ENCODE assay signal across 16 cellular contexts in the genomic region with DNA sequence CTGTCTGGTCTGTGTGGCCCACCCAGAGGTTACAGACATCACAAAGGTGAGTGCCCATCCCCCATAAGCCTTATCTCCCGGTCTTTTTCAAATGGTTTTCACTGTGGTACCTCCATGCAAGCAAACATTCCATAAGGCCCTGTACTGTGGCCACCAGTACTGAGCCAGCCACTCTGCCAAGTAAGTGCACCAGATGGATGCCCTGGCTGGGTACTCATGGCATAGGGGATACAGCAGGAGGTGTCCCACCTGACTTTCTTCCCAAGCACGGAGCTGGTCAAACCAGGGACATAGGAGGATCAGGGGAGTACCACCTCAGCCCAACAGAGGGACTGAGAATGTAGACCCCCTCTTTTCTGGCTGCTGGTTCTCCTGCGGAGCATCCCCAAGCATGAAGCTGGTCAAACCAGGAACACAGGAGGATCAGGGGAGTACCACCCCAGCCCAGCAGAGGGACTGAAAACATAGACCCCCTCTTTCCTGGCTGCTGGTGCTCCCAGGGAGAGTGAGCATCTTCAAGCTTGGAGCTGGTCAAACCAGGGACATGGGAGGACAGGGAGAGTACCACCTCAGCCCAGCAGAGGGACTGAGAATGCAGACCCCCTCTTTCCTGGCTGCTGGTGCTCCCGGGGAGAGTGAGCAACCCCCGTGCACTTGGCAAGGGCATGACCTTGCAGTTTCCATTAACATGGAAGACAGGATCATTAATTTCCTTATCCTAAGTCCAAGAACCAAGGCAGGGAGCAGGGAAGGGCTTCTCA.
"Had no signal": no experiment of that assay in that cellular context is flagged by ENCODE, and none has a peak within 500 bp of the region (broad histone marks: within the 10 kb centered on the region; RNA-seq: fewer than 3 reads in every experiment).

No MANE protein-coding gene starts in this region.

- ATAC-seq: activated CD8-positive, alpha-beta memory T cell treated with anti-CD3 and anti-CD28 coated beads, Interleukin-2, amount 10 ng/mL, durations not matched to agents 7 days and 5 days; naive thymus-derived CD4-positive, alpha-beta T cell; stimulated activated naive B cell treated with anti-CD40 and anti-IgM and Interleukin-4, amounts not matched to agents 10 μg/mL and 1 μg/mL and 100 μg/mL, for 72 hours; T-helper 17 cell had no signal

- H3K27me3 Mint-ChIP-seq: activated CD4-positive, alpha-beta memory T cell treated with anti-CD3 and anti-CD28 coated beads, Interleukin-2, amount 10 ng/mL, durations not matched to agents 7 days and 5 days had no signal

- DNase-seq: activated CD4-positive, alpha-beta memory T cell treated with anti-CD3 and anti-CD28 coated beads, Interleukin-2, amount 10 ng/mL, durations not matched to agents 7 days and 5 days; activated CD4-positive, alpha-beta T cell treated with anti-CD3 and anti-CD28 coated beads for 48 hours; activated CD4-positive, CD25-positive, alpha-beta regulatory T cell; activated CD8-positive, alpha-beta memory T cell treated with anti-CD3 and anti-CD28 coated beads, Interleukin-2, amount 10 ng/mL, durations not matched to agents 7 days and 5 days; activated naive CD8-positive, alpha-beta T cell treated with anti-CD3 and anti-CD28 coated beads, Interleukin-2, amount 10 ng/mL, durations not matched to agents 7 days and 5 days; amygdala; erythroblast; foreskin melanocyte; head of caudate nucleus; left ventricle myocardium inferior; naive thymus-derived CD4-positive, alpha-beta T cell; retina; stimulated activated naive B cell treated with anti-CD40 and anti-IgM and Interleukin-4, amounts not matched to agents 10 μg/mL and 1 μg/mL and 100 μg/mL, for 72 hours; T-helper 17 cell had no signal

- H3K27ac ChIP-seq: cardiac muscle cell, left ventricle myocardium inferior, thoracic aorta had no signal

- H3K9me3 Mint-ChIP-seq: activated CD4-positive, alpha-beta memory T cell treated with anti-CD3 and anti-CD28 coated beads, Interleukin-2, amount 10 ng/mL, durations not matched to agents 7 days and 5 days; activated naive CD8-positive, alpha-beta T cell treated with anti-CD3 and anti-CD28 coated beads, Interleukin-2, amount 10 ng/mL, durations not matched to agents 7 days and 5 days; stimulated activated naive B cell treated with anti-CD40 and anti-IgM and Interleukin-4, amounts not matched to agents 10 μg/mL and 1 μg/mL and 100 μg/mL, for 72 hours had no signal

- H3K36me3 Mint-ChIP-seq: activated CD8-positive, alpha-beta memory T cell treated with anti-CD3 and anti-CD28 coated beads, Interleukin-2, amount 10 ng/mL, durations not matched to agents 7 days and 5 days; activated naive CD8-positive, alpha-beta T cell treated with anti-CD3 and anti-CD28 coated beads, Interleukin-2, amount 10 ng/mL, durations not matched to agents 7 days and 5 days; naive thymus-derived CD4-positive, alpha-beta T cell; stimulated activated naive B cell treated with anti-CD40 and anti-IgM and Interleukin-4, amounts not matched to agents 10 μg/mL and 1 μg/mL and 100 μg/mL, for 72 hours had no signal

- H3K4me1 Mint-ChIP-seq: activated CD4-positive, alpha-beta memory T cell treated with anti-CD3 and anti-CD28 coated beads, Interleukin-2, amount 10 ng/mL, durations not matched to agents 7 days and 5 days; activated CD8-positive, alpha-beta memory T cell treated with anti-CD3 and anti-CD28 coated beads, Interleukin-2, amount 10 ng/mL, durations not matched to agents 7 days and 5 days; activated naive CD8-positive, alpha-beta T cell treated with anti-CD3 and anti-CD28 coated beads, Interleukin-2, amount 10 ng/mL, durations not matched to agents 7 days and 5 days; stimulated activated naive B cell treated with anti-CD40 and anti-IgM and Interleukin-4, amounts not matched to agents 10 μg/mL and 1 μg/mL and 100 μg/mL, for 72 hours had no signal

- H3K4me1 ChIP-seq: left ventricle myocardium inferior had no signal

- H3K27ac Mint-ChIP-seq: activated CD4-positive, alpha-beta memory T cell treated with anti-CD3 and anti-CD28 coated beads, Interleukin-2, amount 10 ng/mL, durations not matched to agents 7 days and 5 days; activated CD8-positive, alpha-beta memory T cell treated with anti-CD3 and anti-CD28 coated beads, Interleukin-2, amount 10 ng/mL, durations not matched to agents 7 days and 5 days; activated naive CD8-positive, alpha-beta T cell treated with anti-CD3 and anti-CD28 coated beads, Interleukin-2, amount 10 ng/mL, durations not matched to agents 7 days and 5 days; naive thymus-derived CD4-positive, alpha-beta T cell; stimulated activated naive B cell treated with anti-CD40 and anti-IgM and Interleukin-4, amounts not matched to agents 10 μg/mL and 1 μg/mL and 100 μg/mL, for 72 hours; T-helper 17 cell had no signal

- H3K36me3 ChIP-seq: cardiac muscle cell, left ventricle myocardium inferior, thoracic aorta had no signal

- H3K4me3 Mint-ChIP-seq: activated CD4-positive, alpha-beta memory T cell treated with anti-CD3 and anti-CD28 coated beads, Interleukin-2, amount 10 ng/mL, durations not matched to agents 7 days and 5 days; activated CD8-positive, alpha-beta memory T cell treated with anti-CD3 and anti-CD28 coated beads, Interleukin-2, amount 10 ng/mL, durations not matched to agents 7 days and 5 days; activated naive CD8-positive, alpha-beta T cell treated with anti-CD3 and anti-CD28 coated beads, Interleukin-2, amount 10 ng/mL, durations not matched to agents 7 days and 5 days; naive thymus-derived CD4-positive, alpha-beta T cell; stimulated activated naive B cell treated with anti-CD40 and anti-IgM and Interleukin-4, amounts not matched to agents 10 μg/mL and 1 μg/mL and 100 μg/mL, for 72 hours; T-helper 17 cell had no signal

- H3K9me3 ChIP-seq: left ventricle myocardium inferior, thoracic aorta had no signal

- H3K4me3 ChIP-seq: cardiac muscle cell, left ventricle myocardium inferior, thoracic aorta had no signal

- H3K27me3 ChIP-seq: cardiac muscle cell had no signal
